In genomic region chr14:105865904-105866840, GRCh38 we compare ENCODE assay signal across 16 cellular contexts.
A peak's percentile ranks its signal among the peaks of the same experiment; 100 is the strongest.
DNase-seq lines count a peak whose midpoint lies in the region; ATAC-seq, FAIRE-seq and TF ChIP-seq lines count a peak whose summit lies in the region.
"Had no signal": no experiment of that assay in that cellular context is flagged by ENCODE, and none has a peak within 500 bp of the region (broad histone marks: within the 10 kb centered on the region; RNA-seq: fewer than 3 reads in every experiment).

No MANE protein-coding gene starts in this region.

- H3K36me3 ChIP-seq in CD8-positive, alpha-beta T cell (ENCODE audit: insufficient read depth, low read length): no peaks in the 10 kb centered on the region
- no peaks in the 10 kb centered on the region for H3K36me3 ChIP-seq in WERI-Rb-1
- no peaks in the 10 kb centered on the region for H3K36me3 ChIP-seq in heart left ventricle
- no peaks in the 10 kb centered on the region for H3K36me3 ChIP-seq in pancreas
- H3K36me3 ChIP-seq in A673 (ENCODE audit: insufficient read depth, low read length, poor library complexity, severe bottlenecking): no peaks in the 10 kb centered on the region
- H3K36me3 ChIP-seq: neutrophil, thoracic aorta had no signal

- no peaks in the 10 kb centered on the region for H3K27me3 Mint-ChIP-seq in CD8-positive, alpha-beta T cell (ENCODE audit: low read depth)

- H3K27ac Mint-ChIP-seq in CD8-positive, alpha-beta T cell: peak overlapping the region; percentile 27
- H3K27ac Mint-ChIP-seq: H9 had no signal

- 84 to 85% (median 85%) methylated on average over 15 to 32 of the region's 32 CpGs for WGBS in heart left ventricle, 4 donors
- 78 to 83% methylated on average over 32 of the region's 32 CpGs for WGBS in pancreas, 2 donors

- no TSS peak for BruUV-seq in A673 (replicated peaks; lab: Mats Ljungman, UMichigan)

- H3K36me3 Mint-ChIP-seq in CD8-positive, alpha-beta T cell: no peaks in the 10 kb centered on the region

- peaks cover 17% of the 10 kb centered on the region for H3K4me1 ChIP-seq in CD8-positive, alpha-beta T cell (ENCODE audit: insufficient read depth, low read length)
- H3K4me1 ChIP-seq in heart left ventricle (no peaks in the 10 kb centered on the region), pancreas (no peaks in the 10 kb centered on the region), A673 (ENCODE audit: insufficient read depth, low read length, poor library complexity, severe bottlenecking) (no peaks in the 10 kb centered on the region)

- no peaks in the 10 kb centered on the region for H3K9me3 Mint-ChIP-seq in CD8-positive, alpha-beta T cell

- CTCF ChIA-PET in CD8-positive, alpha-beta T cell (lab: Charles Lee): no interaction called here
- CTCF ChIA-PET in A673 (lab: Charles Lee): no interaction called here
- CTCF ChIA-PET in RWPE1 (lab: Yijun Ruan, JAX): no interaction called here

- intact Hi-C loops in CD8-positive, alpha-beta T cell (cut with DNase I, micrococcal nuclease): no loop called here
- intact Hi-C loops in heart left ventricle (cut with DNase I) (no loop called here), pancreas (cut with DNase I) (no loop called here), A673 (cut with micrococcal nuclease; ENCODE audit: unreplicated experiment) (no loop called here)

- H3K9me3 ChIP-seq in CD8-positive, alpha-beta T cell (ENCODE audit: low read length): no peaks in the 10 kb centered on the region
- H3K9me3 ChIP-seq in WERI-Rb-1 (ENCODE audit: severe bottlenecking) (no peaks in the 10 kb centered on the region), heart left ventricle (no peaks in the 10 kb centered on the region), pancreas (no peaks in the 10 kb centered on the region), A673 (ENCODE audit: low read depth, low read length, poor library complexity, severe bottlenecking) (no peaks in the 10 kb centered on the region)
- H3K9me3 ChIP-seq: BLaER1 treated with 17β-estradiol and CSF1 and Interleukin-3, amounts not matched to agents 10 nM and 100 nM; neutrophil; thoracic aorta had no signal

- peaks cover 22% of the 10 kb centered on the region for H3K4me1 Mint-ChIP-seq in CD8-positive, alpha-beta T cell (ENCODE audit: low read depth)
- H3K4me1 Mint-ChIP-seq: H9 had no signal

- no peak overlapping the region for H3K27ac ChIP-seq in CD8-positive, alpha-beta T cell (ENCODE audit: low read depth, low read length)
- H3K27ac ChIP-seq in WERI-Rb-1 (no peak overlapping the region), heart left ventricle (no peak overlapping the region), pancreas (no peak overlapping the region), A673 (ENCODE audit: low read depth, low read length, poor library complexity, severe bottlenecking) (no peak overlapping the region), RWPE1 (no peak overlapping the region)
- H3K27ac ChIP-seq: BLaER1 treated with 17β-estradiol and CSF1 and Interleukin-3, amounts not matched to agents 10 nM and 100 nM; neutrophil; thoracic aorta had no signal

- no peak for ATAC-seq in CD8-positive, alpha-beta T cell
- ATAC-seq in heart left ventricle (no peak), pancreas (no peak), GM18867 (IDR thresholded peaks at IDR 0.05; ENCODE audit: unreplicated experiment) (no peak)

- no peak for FAIRE-seq in pancreas (lab: Jason Lieb, UNC)

- H3K4me3 ChIP-seq in CD8-positive, alpha-beta T cell (ENCODE audit: low read depth, low read length): no peak overlapping the region
- H3K4me3 ChIP-seq in WERI-Rb-1 (ENCODE audit: low read depth, low read length): no peak overlapping the region
- H3K4me3 ChIP-seq in heart left ventricle: no peak overlapping the region
- no peak overlapping the region for H3K4me3 ChIP-seq in pancreas
- H3K4me3 ChIP-seq in A673 (ENCODE audit: low read depth, low read length, poor library complexity, severe bottlenecking): no peak overlapping the region
- H3K4me3 ChIP-seq: BLaER1 treated with 17β-estradiol and CSF1 and Interleukin-3, amounts not matched to agents 10 nM and 100 nM; lung; thoracic aorta had no signal

- no peak overlapping the region for H3K4me3 Mint-ChIP-seq in CD8-positive, alpha-beta T cell
- H3K4me3 Mint-ChIP-seq: H9 had no signal

- TF ChIP-seq POLR2A in heart left ventricle (IDR thresholded peaks at IDR 0.05): no peak

- no peak for TF ChIP-seq CTCF in CD8-positive, alpha-beta T cell (IDR thresholded peaks at IDR 0.05)
- TF ChIP-seq CTCF in WERI-Rb-1 (IDR thresholded peaks at IDR 0.05; ENCODE audit: low read depth, low read length): no peak
- TF ChIP-seq CTCF in heart left ventricle (IDR thresholded peaks at IDR 0.05): no peak
- no peak for TF ChIP-seq CTCF in pancreas (IDR thresholded peaks at IDR 0.05)
- TF ChIP-seq CTCF in A673 (conservative IDR thresholded peaks at IDR 0.05; ENCODE audit: low read depth, low read length): no peak
- no peak for TF ChIP-seq CTCF in RWPE1 (conservative IDR thresholded peaks at IDR 0.05; ENCODE audit: low read depth)

- POLR2A ChIA-PET in CD8-positive, alpha-beta T cell (lab: Charles Lee): no interaction called here
- POLR2A ChIA-PET in A673 (lab: Charles Lee; ENCODE audit: low non-redundant PET): no interaction called here
- POLR2A ChIA-PET in RWPE1 (lab: Yijun Ruan, JAX; ENCODE audit: low non-redundant PET): no interaction called here

- peak in 2 of 7 experiments; percentile 4 to 47 for DNase-seq in CD8-positive, alpha-beta T cell
- DNase-seq in WERI-Rb-1: peak; percentile 4
- DNase-seq in heart left ventricle: peak in 3 of 5 donors; percentile 9 to 37 (median 23)
- peak in 4 of 6 donors; percentile 11 to 61 (median 32) for DNase-seq in pancreas
- no peak for DNase-seq in A673 (ENCODE audit: low spot score)
- DNase-seq in RWPE1 (ENCODE audit: low spot score): no peak
- no peak for DNase-seq in KG1 (lab: John Stamatoyannopoulos, UW)
- DNase-seq: DMS53; effector CD8-positive, alpha-beta T cell; SW 1271 had no signal

- H3K27me3 ChIP-seq in CD8-positive, alpha-beta T cell (ENCODE audit: insufficient read depth, low read length): no peaks in the 10 kb centered on the region
- H3K27me3 ChIP-seq in WERI-Rb-1 (ENCODE audit: insufficient read depth, low read depth, severe bottlenecking) (peaks cover 87% of the 10 kb centered on the region), heart left ventricle (peaks cover 0 to 33% (median 0%) of the 10 kb centered on the region in 9 donors), pancreas (no peaks in the 10 kb centered on the region), A673 (replicated peaks; ENCODE audit: insufficient read depth, low read depth, low read length, poor library complexity) (peaks cover 41% of the 10 kb centered on the region)

Comparison
In these comparisons a context has a peak if more than half of its experiments do, and no peak if none do; other contexts are left out.
1. DNase-seq: peak in WERI-Rb-1 (single experiment), heart left ventricle (3 of 5) and pancreas (4 of 6); none in A673 (single experiment), RWPE1 (single experiment) and KG1 (single experiment).